Comparison of ENCODE assay signal across 1 cellular context in genomic region chr12:120194534-120195395, GRCh38.
TF ChIP-seq lines count a peak whose summit lies in the region.

TSS of gene GCN1 (minus strand) at chr12:120194715. CDS start at chr12:120194697, 18 bp downstream.

TF ChIP-seq in HepG2, 621 proteins besides CTCF, POLR2A, EP300 and RAD21 (continued from another document and continues in another):
- TF ChIP-seq KIAA2018 (CRISPR knock-in tag; IDR thresholded peaks at IDR 0.05; ENCODE audit: borderline replicate concordance) (no peak), ZSCAN22 (CRISPR knock-in tag; IDR thresholded peaks at IDR 0.05) (no peak), POGK (CRISPR knock-in tag; conservative IDR thresholded peaks at IDR 0.05) (peak; percentile 92), TRIM24 (CRISPR knock-in tag; IDR thresholded peaks at IDR 0.05) (no peak), ZFY (CRISPR knock-in tag; IDR thresholded peaks at IDR 0.05) (peak; percentile 98), NFKBIZ (CRISPR knock-in tag; IDR thresholded peaks at IDR 0.05) (0 out of 2 replicates have a peak, but pooled peaks have one; percentile 8), GPBP1L1 (CRISPR knock-in tag; IDR thresholded peaks at IDR 0.05) (no peak), PBX2 (CRISPR knock-in tag; IDR thresholded peaks at IDR 0.05) (no peak), PREB (CRISPR knock-in tag; IDR thresholded peaks at IDR 0.05) (0 out of 2 replicates have a peak, but pooled peaks have one; percentile 88), ZSCAN9 (CRISPR knock-in tag; IDR thresholded peaks at IDR 0.05; ENCODE audit: borderline replicate concordance) (0 out of 2 replicates have a peak, but pooled peaks have one; percentile 54), CERS6 (CRISPR knock-in tag; IDR thresholded peaks at IDR 0.05) (no peak), ZNF576 (CRISPR knock-in tag; IDR thresholded peaks at IDR 0.05) (no peak), HNRNPK (IDR thresholded peaks at IDR 0.05; ENCODE audit: low read depth, low read length, poor library complexity, severe bottlenecking) (no peak), ARHGAP35 (CRISPR knock-in tag; IDR thresholded peaks at IDR 0.05; ENCODE audit: borderline replicate concordance) (peak; percentile 81), ZNF543 (CRISPR knock-in tag; IDR thresholded peaks at IDR 0.05) (peak; percentile 99), SP2 (CRISPR knock-in tag; IDR thresholded peaks at IDR 0.05) (peak; percentile 60), GLMP (CRISPR knock-in tag; IDR thresholded peaks at IDR 0.05; ENCODE audit: borderline replicate concordance) (peak; percentile 43; the same call in 1 of the 2 replicates), ZNF570 (CRISPR knock-in tag; IDR thresholded peaks at IDR 0.05; ENCODE audit: borderline replicate concordance) (no peak), ZNF790 (CRISPR knock-in tag; IDR thresholded peaks at IDR 0.05; ENCODE audit: borderline replicate concordance) (no peak; the same call in none of the 2 replicates), ZNF280D (CRISPR knock-in tag; IDR thresholded peaks at IDR 0.05) (no peak), GMEB1 (CRISPR knock-in tag; IDR thresholded peaks at IDR 0.05; ENCODE audit: borderline replicate concordance) (peak; percentile 88), NR2F2 (IDR thresholded peaks at IDR 0.05; ENCODE audit: borderline replicate concordance, low read depth) (peak; percentile 31; the same call in 1 of the 2 replicates), PRMT3 (CRISPR knock-in tag; IDR thresholded peaks at IDR 0.05; ENCODE audit: borderline replicate concordance, low read depth) (no peak), AFF4 (CRISPR knock-in tag; IDR thresholded peaks at IDR 0.05) (no peak), ZNF292 (CRISPR knock-in tag; IDR thresholded peaks at IDR 0.05; ENCODE audit: borderline replicate concordance, low read depth) (no peak)
